9 cellular contexts compared by ENCODE assay signal in genomic region chr7:82319674-82320118, GRCh38.
DNase-seq lines count a peak whose midpoint lies in the region; ATAC-seq and TF ChIP-seq lines count a peak whose summit lies in the region.
"Had no signal": no experiment of that assay in that cellular context is flagged by ENCODE, and none has a peak within 500 bp of the region (broad histone marks: within the 10 kb centered on the region; RNA-seq: fewer than 3 reads in every experiment).

No MANE protein-coding gene starts in this region.

- no peak overlapping the region for H3K27ac Mint-ChIP-seq in activated CD4-positive, alpha-beta memory T cell treated with anti-CD3 and anti-CD28 coated beads, Interleukin-2, amount 10 ng/mL, durations not matched to agents 7 days and 5 days
- H3K27ac Mint-ChIP-seq in activated naive CD4-positive, alpha-beta T cell treated with anti-CD3 and anti-CD28 coated beads, Interleukin-2, amount 50 U/mL, for 72 hours = no peak overlapping the region

- no peaks in the 10 kb centered on the region for H3K4me1 ChIP-seq in spleen

- no peak for ATAC-seq in activated naive CD4-positive, alpha-beta T cell treated with anti-CD3 and anti-CD28 coated beads, Interleukin-2, amount 50 U/mL, for 72 hours
- ATAC-seq in left lobe of liver = no peak

- H3K36me3 Mint-ChIP-seq in activated CD4-positive, alpha-beta memory T cell treated with anti-CD3 and anti-CD28 coated beads, Interleukin-2, amount 10 ng/mL, durations not matched to agents 7 days and 5 days (ENCODE audit: low read depth) = no peaks in the 10 kb centered on the region
- H3K36me3 Mint-ChIP-seq in activated naive CD4-positive, alpha-beta T cell treated with anti-CD3 and anti-CD28 coated beads, Interleukin-2, amount 50 U/mL, for 72 hours = no peaks in the 10 kb centered on the region

- WGBS in spleen, 5 donors = 49 to 87% (median 78%) methylated on average over 4 of the region's 4 CpGs

- no peaks in the 10 kb centered on the region for H3K27me3 Mint-ChIP-seq in activated CD4-positive, alpha-beta memory T cell treated with anti-CD3 and anti-CD28 coated beads, Interleukin-2, amount 10 ng/mL, durations not matched to agents 7 days and 5 days

- peaks cover 7% of the 10 kb centered on the region for H3K9me3 Mint-ChIP-seq in activated CD4-positive, alpha-beta memory T cell treated with anti-CD3 and anti-CD28 coated beads, Interleukin-2, amount 10 ng/mL, durations not matched to agents 7 days and 5 days
- no peaks in the 10 kb centered on the region for H3K9me3 Mint-ChIP-seq in activated naive CD4-positive, alpha-beta T cell treated with anti-CD3 and anti-CD28 coated beads, Interleukin-2, amount 50 U/mL, for 72 hours

- H3K9me3 ChIP-seq in spleen = no peaks in the 10 kb centered on the region

- no peak overlapping the region for H3K27ac ChIP-seq in spleen

- TF ChIP-seq CTCF in spleen (IDR thresholded peaks at IDR 0.05 in 8 of 11, conservative IDR thresholded peaks at IDR 0.05 in 3 of 11) = no peak

- H3K27me3 ChIP-seq in spleen (replicated peaks in 1 of 7) = no peaks in the 10 kb centered on the region

- DNase-seq in AG20443 (ENCODE audit: low spot score) (peak; percentile 79), NCI-H2107 treated with DMSO at 0.1 percent for 48 hours (lab: John Stamatoyannopoulos, UW; ENCODE audit: unreplicated experiment) (peak; percentile 87), dermis blood vessel endothelial cell (peak; percentile 7), mucosa of gallbladder (ENCODE audit: low spot score) (peak; percentile 34), spleen (no peak), left lobe of liver (ENCODE audit: low spot score) (no peak)
- DNase-seq in activated CD4-positive, alpha-beta memory T cell treated with anti-CD3 and anti-CD28 coated beads, Interleukin-2, amount 10 ng/mL, durations not matched to agents 7 days and 5 days = no peak
- DNase-seq in activated naive CD4-positive, alpha-beta T cell treated with anti-CD3 and anti-CD28 coated beads, Interleukin-2, amount 50 U/mL, for 72 hours (ENCODE audit: low spot score in 2 of 2) = no peak
- DNase-seq: DND-41 had no signal

- intact Hi-C loops in spleen (cut with DNase I; ENCODE audit: low total_unique reads) = loop anchor here (10.0 kb wide), 1 partner anchor 55 kb away; no protein-coding TSS in a partner anchor

- no peak overlapping the region for H3K4me3 Mint-ChIP-seq in activated CD4-positive, alpha-beta memory T cell treated with anti-CD3 and anti-CD28 coated beads, Interleukin-2, amount 10 ng/mL, durations not matched to agents 7 days and 5 days

- POLR2A ChIA-PET in activated CD4-positive, alpha-beta memory T cell treated with anti-CD3 and anti-CD28 coated beads, Interleukin-2, amount 10 ng/mL, durations not matched to agents 7 days and 5 days (lab: Charles Lee) = no interaction called here

- CTCF ChIA-PET in activated CD4-positive, alpha-beta memory T cell treated with anti-CD3 and anti-CD28 coated beads, Interleukin-2, amount 10 ng/mL, durations not matched to agents 7 days and 5 days (lab: Charles Lee) = no interaction called here

- TF ChIP-seq POLR2A in spleen (IDR thresholded peaks at IDR 0.05) = no peak

- no peaks in the 10 kb centered on the region for H3K4me1 Mint-ChIP-seq in activated CD4-positive, alpha-beta memory T cell treated with anti-CD3 and anti-CD28 coated beads, Interleukin-2, amount 10 ng/mL, durations not matched to agents 7 days and 5 days

- no peak overlapping the region for H3K4me3 ChIP-seq in spleen

- H3K36me3 ChIP-seq in spleen = no peaks in the 10 kb centered on the region

Comparison
In these comparisons a context has a peak if more than half of its experiments do, and no peak if none do; other contexts are left out.
1. DNase-seq: peak in AG20443 (single experiment), NCI-H2107 treated with DMSO at 0.1 percent for 48 hours (single experiment), dermis blood vessel endothelial cell (single experiment) and mucosa of gallbladder (single experiment); none in activated CD4-positive, alpha-beta memory T cell treated with anti-CD3 and anti-CD28 coated beads, Interleukin-2, amount 10 ng/mL, durations not matched to agents 7 days and 5 days (single experiment), spleen (single experiment), activated naive CD4-positive, alpha-beta T cell treated with anti-CD3 and anti-CD28 coated beads, Interleukin-2, amount 50 U/mL, for 72 hours (0 of 2) and left lobe of liver (single experiment).